Comparison of ENCODE assay signal across 15 cellular contexts in genomic region chr22:39546889-39547586, GRCh38. TPM values are rescaled to one million over a fixed set of nuclear protein-coding genes. Genes with fewer than 3 reads are reported as not detected.
A peak's percentile ranks its signal among the peaks of the same experiment; 100 is the strongest.
DNase-seq lines count a peak whose midpoint lies in the region; ATAC-seq, FAIRE-seq and TF ChIP-seq lines count a peak whose summit lies in the region.
"Had no signal": no experiment of that assay in that cellular context is flagged by ENCODE, and none has a peak within 500 bp of the region (broad histone marks: within the 10 kb centered on the region; RNA-seq: fewer than 3 reads in every experiment).

No MANE protein-coding gene starts in this region.

- H3K27ac ChIP-seq in A549 (no peak overlapping the region), HepG2 (ENCODE audit: extremely low read length, insufficient read depth, low read length) (no peak overlapping the region), ascending aorta (no peak overlapping the region)
- H3K27ac ChIP-seq in CD8-positive, alpha-beta T cell (ENCODE audit: low read depth, low read length) = no peak overlapping the region

- H3K4me1 Mint-ChIP-seq in CD8-positive, alpha-beta T cell (ENCODE audit: low read depth) = peaks cover 14% of the 10 kb centered on the region

- H3K27me3 Mint-ChIP-seq in CD8-positive, alpha-beta T cell (ENCODE audit: low read depth) = peaks cover 43% of the 10 kb centered on the region

- no peak for TF ChIP-seq EP300 in A549 (IDR thresholded peaks at IDR 0.05)
- no peak for TF ChIP-seq EP300 in HepG2 (IDR thresholded peaks at IDR 0.05; ENCODE audit: low read depth in 2 of 2, low read length in 2 of 2)
- no peak for TF ChIP-seq EP300 in HepG2 (CRISPR knock-in tag; IDR thresholded peaks at IDR 0.05; ENCODE audit: borderline replicate concordance)

- no peak overlapping the region for H3K9ac ChIP-seq in HepG2 (ENCODE audit: insufficient read depth, low read depth, low read length)

- no peak overlapping the region for H2AFZ ChIP-seq in HepG2 (ENCODE audit: low read length)

- CTCF ChIA-PET in A549 (lab: Yijun Ruan, JAX) = interaction anchor here (1.2 to 37.2 kb wide), 2 partner anchors 9 to 481 kb away, joined by 3 to 899 read pairs; no protein-coding TSS in a partner anchor
- CTCF ChIA-PET in CD8-positive, alpha-beta T cell (lab: Charles Lee) = no interaction called here
- CTCF ChIA-PET in HepG2 (lab: Yijun Ruan, JAX; ENCODE audit: low intra/inter-chr PET ratio, low total read pairs) = no interaction called here

- no peaks in the 10 kb centered on the region for H3K36me3 Mint-ChIP-seq in CD8-positive, alpha-beta T cell

- no peak for TF ChIP-seq RAD21 in A549 (conservative IDR thresholded peaks at IDR 0.05 in 1 of 2, IDR thresholded peaks at IDR 0.05 in 1 of 2)
- TF ChIP-seq RAD21 in HepG2 (CRISPR knock-in tag; IDR thresholded peaks at IDR 0.05) = no peak

- no peak for DNase-seq in A549 (ENCODE audit: low read depth in 1 of 2, low spot score in 1 of 2)
- peak; percentile 65 for DNase-seq in ELR (ENCODE audit: low read depth)
- DNase-seq in RCC 7860 (ENCODE audit: low spot score) = peak; percentile 36
- DNase-seq in epithelial cell of esophagus (ENCODE audit: low read depth) = peak; percentile 39
- DNase-seq in CD8-positive, alpha-beta T cell = no peak
- DNase-seq in HepG2 (ENCODE audit: low spot score) = no peak
- no peak for DNase-seq in DMS114 treated with DMSO at 0.1 percent for 48 hours (lab: John Stamatoyannopoulos, UW; ENCODE audit: unreplicated experiment)
- no peak for DNase-seq in ascending aorta (ENCODE audit: low spot score in 2 of 2)
- DNase-seq: activated CD4-positive, alpha-beta T cell treated with anti-CD3 and anti-CD28 coated beads for 1 hour; activated T-cell treated with anti-CD3 and anti-CD28 coated beads, Interleukin-2, amount 50 U/mL, for 72 hours; NK-92 treated with Interleukin-12 subunit alpha and Interleukin-12 subunit beta, amount 100 ng/mL, for 24 hours; retina; stimulated activated naive CD8-positive, alpha-beta T cell treated with anti-CD3 and anti-CD28 coated beads, Interleukin-15, Interleukin-2, amounts not matched to agents 100 U/mL and 50 U/mL, for 24 hours had no signal

- BruUV-seq in HepG2 (replicated peaks; lab: Mats Ljungman, UMichigan) = no TSS peak

- POLR2A ChIA-PET in A549 (lab: Yijun Ruan, JAX) = no interaction called here
- POLR2A ChIA-PET in CD8-positive, alpha-beta T cell (lab: Charles Lee) = interaction anchor here (1.2 kb wide), 1 partner anchor 9 kb away, joined by 3 read pairs; no protein-coding TSS in a partner anchor
- POLR2A ChIA-PET in HepG2 (lab: Yijun Ruan, JAX) = no interaction called here

- TF ChIP-seq POLR2A in A549 (IDR thresholded peaks at IDR 0.05; ENCODE audit: low read length) (no peak), HepG2 (IDR thresholded peaks at IDR 0.05; ENCODE audit: insufficient read depth in 1 of 2, low read depth in 2 of 2, low read length in 2 of 2) (no peak)

- intact Hi-C loops in CD8-positive, alpha-beta T cell (cut with DNase I, micrococcal nuclease) = no loop called here
- intact Hi-C loops in HepG2 (cut with micrococcal nuclease; ENCODE audit: unreplicated experiment) = no loop called here
- intact Hi-C loops in ascending aorta (cut with DNase I) = no loop called here

- H3K4me3 ChIP-seq in A549 (no peak overlapping the region), epithelial cell of esophagus (ENCODE audit: low read length) (no peak overlapping the region), HepG2 (replicated peaks in 1 of 3; ENCODE audit: insufficient read depth in 1 of 3, low read depth in 2 of 3, low read length in 3 of 3) (no peak overlapping the region), ascending aorta (no peak overlapping the region)
- no peak overlapping the region for H3K4me3 ChIP-seq in CD8-positive, alpha-beta T cell (ENCODE audit: low read depth, low read length)
- H3K4me3 ChIP-seq: mucosa of descending colon had no signal

- no peaks in the 10 kb centered on the region for H3K79me2 ChIP-seq in HepG2 (ENCODE audit: insufficient read depth, low read length)

- in situ Hi-C loops in HepG2 (cut with HindIII; ENCODE audit: extremely low pct_ligation_motif_present, low pct_unique_long_range_greater_than_20kb) = no loop called here

- 0 out of 2 replicates have a peak, but pooled peaks cover 13% of the 10 kb centered on the region for H4K20me1 ChIP-seq in HepG2 (ENCODE audit: insufficient read depth, low read length)

- WGBS in A549 (ENCODE audit: missing lambda C conversion rate) = 0% methylated on average over 5 of the region's 5 CpGs
- 0% methylated on average over 5 of the region's 5 CpGs for WGBS in HepG2 (ENCODE audit: low lambda C conversion rate)

- TF ChIP-seq CTCF in A549 (IDR thresholded peaks at IDR 0.05) (no peak), epithelial cell of esophagus (IDR thresholded peaks at IDR 0.05; ENCODE audit: insufficient read depth, low read depth, low read length, missing control alignments) (no peak), HepG2 (CRISPR knock-in tag; IDR thresholded peaks at IDR 0.05) (no peak), ascending aorta (IDR thresholded peaks at IDR 0.05) (no peak)
- TF ChIP-seq CTCF in CD8-positive, alpha-beta T cell (IDR thresholded peaks at IDR 0.05) = no peak

- FAIRE-seq in A549 (lab: Jason Lieb, UNC) (no peak), RCC 7860 (lab: Jason Lieb, UNC) (peak; percentile 27), HepG2 (lab: Jason Lieb, UNC) (no peak)
- FAIRE-seq: bronchial epithelial cell had no signal

- H3K9me3 Mint-ChIP-seq in CD8-positive, alpha-beta T cell = peaks cover 2% of the 10 kb centered on the region
- H3K9me3 Mint-ChIP-seq: activated T-cell treated with anti-CD3 and anti-CD28 coated beads, Interleukin-2, amount 50 U/mL, for 72 hours had no signal

- H3K4me1 ChIP-seq in A549 (no peaks in the 10 kb centered on the region), HepG2 (ENCODE audit: insufficient read depth, low read length) (no peaks in the 10 kb centered on the region), ascending aorta (no peaks in the 10 kb centered on the region)
- H3K4me1 ChIP-seq in CD8-positive, alpha-beta T cell (ENCODE audit: insufficient read depth, low read length) = peaks cover 13% of the 10 kb centered on the region

- H3K27me3 ChIP-seq in CD8-positive, alpha-beta T cell (ENCODE audit: insufficient read depth, low read length) = peaks cover 3% of the 10 kb centered on the region
- H3K27me3 ChIP-seq in HepG2 (ENCODE audit: control insufficient read depth in 1 of 2, insufficient read depth in 2 of 2, low read length in 2 of 2) (peaks cover 0 to 13% of the 10 kb centered on the region in 2 experiments; a peak in 3 of 5 replicates), ascending aorta (peaks cover 4% of the 10 kb centered on the region)

- H3K4me2 ChIP-seq in A549 (peak overlapping the region; percentile 23; the same call in 1 of the 3 replicates), HepG2 (ENCODE audit: low read depth, low read length) (no peak overlapping the region)

- no peak overlapping the region for H3K4me3 Mint-ChIP-seq in CD8-positive, alpha-beta T cell
- H3K4me3 Mint-ChIP-seq: activated T-cell treated with anti-CD3 and anti-CD28 coated beads, Interleukin-2, amount 50 U/mL, for 72 hours had no signal

- peak in 1 of 2 experiments; percentile 33; a peak in 1 of 6 replicates for ATAC-seq in A549
- ATAC-seq in CD8-positive, alpha-beta T cell = no peak
- ATAC-seq in HepG2 = no peak
- ATAC-seq: activated T-cell treated with anti-CD3 and anti-CD28 coated beads, Interleukin-2, amount 50 U/mL, for 72 hours; mucosa of descending colon; stimulated activated naive CD8-positive, alpha-beta T cell treated with anti-CD3 and anti-CD28 coated beads, Interleukin-15, Interleukin-2, amounts not matched to agents 100 U/mL and 50 U/mL, for 24 hours had no signal

- no peaks in the 10 kb centered on the region for H3K9me3 ChIP-seq in A549
- H3K9me3 ChIP-seq in CD8-positive, alpha-beta T cell (ENCODE audit: low read length) = no peaks in the 10 kb centered on the region
- H3K9me3 ChIP-seq in HepG2 (ENCODE audit: low read length) = no peaks in the 10 kb centered on the region
- no peaks in the 10 kb centered on the region for H3K9me3 ChIP-seq in ascending aorta
- H3K9me3 ChIP-seq: mucosa of descending colon had no signal

- no peaks in the 10 kb centered on the region for H3K36me3 ChIP-seq in CD8-positive, alpha-beta T cell (ENCODE audit: insufficient read depth, low read length)
- H3K36me3 ChIP-seq in HepG2 (replicated peaks in 1 of 2; ENCODE audit: control insufficient read depth in 1 of 2, insufficient read depth in 2 of 2, low read length in 2 of 2) (no peaks in the 10 kb centered on the region), ascending aorta (no peaks in the 10 kb centered on the region)

- H3K27ac Mint-ChIP-seq in CD8-positive, alpha-beta T cell = no peak overlapping the region
- H3K27ac Mint-ChIP-seq: activated T-cell treated with anti-CD3 and anti-CD28 coated beads, Interleukin-2, amount 50 U/mL, for 72 hours had no signal

RNA-seq across cellular contexts. Expression of gene RPS19BP1, which starts 14.5 kb away (rescaled TPM):
- 47.9 and 51.1 TPM in 2 replicates for polyA plus RNA-seq in A549 (2011; rRNA removed)
- 148 and 162 TPM in 2 replicates for polyA plus RNA-seq in A549 (2012; cell fraction: cytosol; rRNA removed)
- 77.0 and 84.9 TPM in 2 replicates for polyA plus RNA-seq in A549 (2012; cell fraction: nucleus; rRNA removed)
- polyA plus RNA-seq in A549 (2017; fragmentation: RNase III; extraction: RNeasy Plus Mini Kit Qiagen cat#74134 plus additional on column Dnase treatment) = 71.8 to 74.0 TPM (median 72.0 TPM) in 3 replicates
- 8.1 and 8.3 TPM in 2 replicates for polyA minus RNA-seq in A549 (2011; rRNA and poly(A)+ RNA removed)
- 10 to 100 TPM; 69.0 to 70.5 TPM for total RNA-seq in CD8-positive, alpha-beta T cell
- total RNA-seq in HepG2 (2016; rRNA removed; fragmentation: Illumina TruSeq; extraction: Trizol) = 81.3 and 88.2 TPM in 2 replicates
- 128 and 142 TPM in 2 replicates for total RNA-seq in HepG2 (2016; cell fraction: cytosol; rRNA removed; fragmentation: Illumina TruSeq; extraction: Trizol; ENCODE audit: low read depth)
- total RNA-seq in HepG2 (2016; cell fraction: insoluble cytoplasmic fraction; rRNA removed; fragmentation: Illumina TruSeq; extraction: Trizol) = 77.0 and 92.6 TPM in 2 replicates
- 138 and 159 TPM in 2 replicates for total RNA-seq in HepG2 (2016; cell fraction: membrane; rRNA removed; fragmentation: Illumina TruSeq; extraction: Trizol)
- 32.9 and 36.8 TPM in 2 replicates for total RNA-seq in HepG2 (2016; cell fraction: nucleus; rRNA removed; fragmentation: Illumina TruSeq; extraction: Trizol)
- 44.3 and 47.8 TPM in 2 replicates for polyA plus RNA-seq in HepG2 (2011; rRNA removed)
- polyA plus RNA-seq in HepG2 (2011; cell fraction: cytosol; rRNA removed) = 48.9 and 72.7 TPM in 2 replicates
- polyA plus RNA-seq in HepG2 (2011; cell fraction: nucleus; rRNA removed) = 39.6 and 43.4 TPM in 2 replicates
- 22.5 and 32.4 TPM in 2 replicates for polyA plus RNA-seq in HepG2 (2012)
- polyA plus RNA-seq in HepG2 (2016; cell fraction: cytosol; fragmentation: Illumina TruSeq; extraction: Trizol; ENCODE audit: low read depth) = 155 and 179 TPM in 2 replicates
- 84.3 and 101 TPM in 2 replicates for polyA plus RNA-seq in HepG2 (2016; cell fraction: insoluble cytoplasmic fraction; fragmentation: Illumina TruSeq; extraction: Trizol; ENCODE audit: low read depth)
- polyA plus RNA-seq in HepG2 (2016; cell fraction: membrane; fragmentation: Illumina TruSeq; extraction: Trizol; ENCODE audit: low read depth) = 130 and 146 TPM in 2 replicates
- polyA plus RNA-seq in HepG2 (2016; cell fraction: nucleus; fragmentation: Illumina TruSeq; extraction: Trizol; ENCODE audit: insufficient read depth, low read depth) = 72.3 and 78.7 TPM in 2 replicates
- polyA minus RNA-seq in HepG2 (2011; rRNA and poly(A)+ RNA removed; ENCODE audit: low replicate concordance) = 8.8 and 14.5 TPM in 2 replicates
- polyA minus RNA-seq in HepG2 (2011; cell fraction: cytosol; rRNA and poly(A)+ RNA removed) = 7.8 and 8.0 TPM in 2 replicates
- 12.2 and 13.9 TPM in 2 replicates for polyA minus RNA-seq in HepG2 (2011; cell fraction: nucleus; rRNA and poly(A)+ RNA removed)
- 218 TPM for total RNA-seq in ascending aorta

RNA-seq across cellular contexts. Expression of gene CACNA1I, which starts 23.5 kb away (rescaled TPM):
- polyA plus RNA-seq in A549 (2011; rRNA removed) = 0.03 and 0.07 TPM in 2 replicates
- 0.01 and 0.04 TPM in 2 replicates for polyA plus RNA-seq in A549 (2012; cell fraction: cytosol; rRNA removed)
- 0.11 and 0.16 TPM in 2 replicates for polyA plus RNA-seq in A549 (2012; cell fraction: nucleus; rRNA removed)
- polyA plus RNA-seq in A549 (2017; fragmentation: RNase III; extraction: RNeasy Plus Mini Kit Qiagen cat#74134 plus additional on column Dnase treatment) = 0.12 to 0.17 TPM (median 0.13 TPM) in 3 replicates
- polyA minus RNA-seq in A549 (2011; rRNA and poly(A)+ RNA removed) = under 0.01 and 0.17 TPM in 2 replicates
- 1 to 10 TPM; 5.5 to 5.9 TPM for total RNA-seq in CD8-positive, alpha-beta T cell
- total RNA-seq in HepG2 (2016; rRNA removed; fragmentation: Illumina TruSeq; extraction: Trizol) = not detected in 2 replicates
- total RNA-seq in HepG2 (2016; cell fraction: cytosol; rRNA removed; fragmentation: Illumina TruSeq; extraction: Trizol; ENCODE audit: low read depth) = not detected in 2 replicates
- total RNA-seq in HepG2 (2016; cell fraction: insoluble cytoplasmic fraction; rRNA removed; fragmentation: Illumina TruSeq; extraction: Trizol) = not detected in 2 replicates
- total RNA-seq in HepG2 (2016; cell fraction: membrane; rRNA removed; fragmentation: Illumina TruSeq; extraction: Trizol) = not detected in 2 replicates
- total RNA-seq in HepG2 (2016; cell fraction: nucleus; rRNA removed; fragmentation: Illumina TruSeq; extraction: Trizol) = not detected in 2 replicates
- not detected in 2 replicates for polyA plus RNA-seq in HepG2 (2011; rRNA removed)
- not detected in 2 replicates for polyA plus RNA-seq in HepG2 (2011; cell fraction: cytosol; rRNA removed)
- polyA plus RNA-seq in HepG2 (2011; cell fraction: nucleus; rRNA removed) = 0.02 TPM in 2 replicates
- polyA plus RNA-seq in HepG2 (2012) = 0.03 TPM in 1 of 2 replicates, not detected in the other
- not detected in 2 replicates for polyA plus RNA-seq in HepG2 (2016; cell fraction: cytosol; fragmentation: Illumina TruSeq; extraction: Trizol; ENCODE audit: low read depth)
- polyA plus RNA-seq in HepG2 (2016; cell fraction: insoluble cytoplasmic fraction; fragmentation: Illumina TruSeq; extraction: Trizol; ENCODE audit: low read depth) = not detected in 2 replicates
- polyA plus RNA-seq in HepG2 (2016; cell fraction: membrane; fragmentation: Illumina TruSeq; extraction: Trizol; ENCODE audit: low read depth) = not detected in 2 replicates
- not detected in 2 replicates for polyA plus RNA-seq in HepG2 (2016; cell fraction: nucleus; fragmentation: Illumina TruSeq; extraction: Trizol; ENCODE audit: insufficient read depth, low read depth)
- polyA minus RNA-seq in HepG2 (2011; rRNA and poly(A)+ RNA removed; ENCODE audit: low replicate concordance) = 0.04 and 0.05 TPM in 2 replicates
- polyA minus RNA-seq in HepG2 (2011; cell fraction: cytosol; rRNA and poly(A)+ RNA removed) = not detected in 2 replicates
- polyA minus RNA-seq in HepG2 (2011; cell fraction: nucleus; rRNA and poly(A)+ RNA removed) = not detected in 2 replicates
- total RNA-seq in ascending aorta = not detected
- total RNA-seq: bronchial epithelial cell had no signal

RNA-seq across cellular contexts. Expression of gene ATF4, which starts 26.7 kb away (rescaled TPM):
- polyA plus RNA-seq in A549 (2011; rRNA removed) (557 and 593 TPM in 2 replicates), A549 (2017; fragmentation: RNase III; extraction: RNeasy Plus Mini Kit Qiagen cat#74134 plus additional on column Dnase treatment) (242 to 249 TPM (median 242 TPM) in 3 replicates), HepG2 (2011; rRNA removed) (1,157 and 1,297 TPM in 2 replicates)
- polyA plus RNA-seq in A549 (2012; cell fraction: cytosol; rRNA removed) = 431 and 472 TPM in 2 replicates
- polyA plus RNA-seq in A549 (2012; cell fraction: nucleus; rRNA removed) = 207 and 345 TPM in 2 replicates
- polyA minus RNA-seq in A549 (2011; rRNA and poly(A)+ RNA removed) = 170 and 220 TPM in 2 replicates
- total RNA-seq in CD8-positive, alpha-beta T cell = 100 to 1,000 TPM; 327 to 329 TPM
- total RNA-seq in HepG2 (2016; rRNA removed; fragmentation: Illumina TruSeq; extraction: Trizol) (442 and 486 TPM in 2 replicates), ascending aorta (173 TPM)
- total RNA-seq in HepG2 (2016; cell fraction: cytosol; rRNA removed; fragmentation: Illumina TruSeq; extraction: Trizol; ENCODE audit: low read depth) = 489 and 519 TPM in 2 replicates
- 409 and 471 TPM in 2 replicates for total RNA-seq in HepG2 (2016; cell fraction: insoluble cytoplasmic fraction; rRNA removed; fragmentation: Illumina TruSeq; extraction: Trizol)
- 1,028 and 1,060 TPM in 2 replicates for total RNA-seq in HepG2 (2016; cell fraction: membrane; rRNA removed; fragmentation: Illumina TruSeq; extraction: Trizol)
- total RNA-seq in HepG2 (2016; cell fraction: nucleus; rRNA removed; fragmentation: Illumina TruSeq; extraction: Trizol) = 286 and 328 TPM in 2 replicates
- polyA plus RNA-seq in HepG2 (2011; cell fraction: cytosol; rRNA removed) = 1,218 and 1,254 TPM in 2 replicates
- 1,279 and 1,395 TPM in 2 replicates for polyA plus RNA-seq in HepG2 (2011; cell fraction: nucleus; rRNA removed)
- 465 and 610 TPM in 2 replicates for polyA plus RNA-seq in HepG2 (2012)
- 745 and 811 TPM in 2 replicates for polyA plus RNA-seq in HepG2 (2016; cell fraction: cytosol; fragmentation: Illumina TruSeq; extraction: Trizol; ENCODE audit: low read depth)
- polyA plus RNA-seq in HepG2 (2016; cell fraction: insoluble cytoplasmic fraction; fragmentation: Illumina TruSeq; extraction: Trizol; ENCODE audit: low read depth) = 563 and 623 TPM in 2 replicates
- 1,265 and 1,282 TPM in 2 replicates for polyA plus RNA-seq in HepG2 (2016; cell fraction: membrane; fragmentation: Illumina TruSeq; extraction: Trizol; ENCODE audit: low read depth)
- 710 and 725 TPM in 2 replicates for polyA plus RNA-seq in HepG2 (2016; cell fraction: nucleus; fragmentation: Illumina TruSeq; extraction: Trizol; ENCODE audit: insufficient read depth, low read depth)
- polyA minus RNA-seq in HepG2 (2011; rRNA and poly(A)+ RNA removed; ENCODE audit: low replicate concordance) = 242 and 314 TPM in 2 replicates
- 175 and 193 TPM in 2 replicates for polyA minus RNA-seq in HepG2 (2011; cell fraction: cytosol; rRNA and poly(A)+ RNA removed)
- polyA minus RNA-seq in HepG2 (2011; cell fraction: nucleus; rRNA and poly(A)+ RNA removed) = 213 and 242 TPM in 2 replicates

RNA-seq across cellular contexts. Expression of gene MIEF1, which starts 44.9 kb away (rescaled TPM):
- polyA plus RNA-seq in A549 (2011; rRNA removed) (19.8 and 20.5 TPM in 2 replicates), A549 (2017; fragmentation: RNase III; extraction: RNeasy Plus Mini Kit Qiagen cat#74134 plus additional on column Dnase treatment) (18.8 to 19.9 TPM (median 19.3 TPM) in 3 replicates), HepG2 (2011; rRNA removed) (21.7 and 22.3 TPM in 2 replicates)
- 13.3 and 16.3 TPM in 2 replicates for polyA plus RNA-seq in A549 (2012; cell fraction: cytosol; rRNA removed)
- 14.2 and 14.7 TPM in 2 replicates for polyA plus RNA-seq in A549 (2012; cell fraction: nucleus; rRNA removed)
- polyA minus RNA-seq in A549 (2011; rRNA and poly(A)+ RNA removed) = 26.4 TPM in 2 replicates
- 10 to 100 TPM; 24.8 to 25.3 TPM for total RNA-seq in CD8-positive, alpha-beta T cell
- total RNA-seq in HepG2 (2016; rRNA removed; fragmentation: Illumina TruSeq; extraction: Trizol) (34.8 and 41.4 TPM in 2 replicates), ascending aorta (22.5 TPM)
- total RNA-seq in HepG2 (2016; cell fraction: cytosol; rRNA removed; fragmentation: Illumina TruSeq; extraction: Trizol; ENCODE audit: low read depth) = 5.5 and 6.5 TPM in 2 replicates
- 33.7 and 36.8 TPM in 2 replicates for total RNA-seq in HepG2 (2016; cell fraction: insoluble cytoplasmic fraction; rRNA removed; fragmentation: Illumina TruSeq; extraction: Trizol)
- 22.9 and 23.9 TPM in 2 replicates for total RNA-seq in HepG2 (2016; cell fraction: membrane; rRNA removed; fragmentation: Illumina TruSeq; extraction: Trizol)
- total RNA-seq in HepG2 (2016; cell fraction: nucleus; rRNA removed; fragmentation: Illumina TruSeq; extraction: Trizol) = 26.2 and 27.8 TPM in 2 replicates
- 19.7 and 20.6 TPM in 2 replicates for polyA plus RNA-seq in HepG2 (2011; cell fraction: cytosol; rRNA removed)
- polyA plus RNA-seq in HepG2 (2011; cell fraction: nucleus; rRNA removed) = 24.5 and 25.2 TPM in 2 replicates
- polyA plus RNA-seq in HepG2 (2012) = 28.6 and 29.6 TPM in 2 replicates
- 2.6 and 3.1 TPM in 2 replicates for polyA plus RNA-seq in HepG2 (2016; cell fraction: cytosol; fragmentation: Illumina TruSeq; extraction: Trizol; ENCODE audit: low read depth)
- 31.2 and 35.5 TPM in 2 replicates for polyA plus RNA-seq in HepG2 (2016; cell fraction: insoluble cytoplasmic fraction; fragmentation: Illumina TruSeq; extraction: Trizol; ENCODE audit: low read depth)
- polyA plus RNA-seq in HepG2 (2016; cell fraction: membrane; fragmentation: Illumina TruSeq; extraction: Trizol; ENCODE audit: low read depth) = 11.4 and 11.8 TPM in 2 replicates
- 32.6 and 32.8 TPM in 2 replicates for polyA plus RNA-seq in HepG2 (2016; cell fraction: nucleus; fragmentation: Illumina TruSeq; extraction: Trizol; ENCODE audit: insufficient read depth, low read depth)
- 36.4 and 63.8 TPM in 2 replicates for polyA minus RNA-seq in HepG2 (2011; rRNA and poly(A)+ RNA removed; ENCODE audit: low replicate concordance)
- polyA minus RNA-seq in HepG2 (2011; cell fraction: cytosol; rRNA and poly(A)+ RNA removed) = 19.3 and 21.8 TPM in 2 replicates
- 27.2 and 33.9 TPM in 2 replicates for polyA minus RNA-seq in HepG2 (2011; cell fraction: nucleus; rRNA and poly(A)+ RNA removed)

Comparison
In these comparisons a context has a peak if more than half of its experiments do, and no peak if none do; other contexts are left out.
1. DNase-seq: peak in ELR (single experiment), RCC 7860 (single experiment) and epithelial cell of esophagus (single experiment); none in A549 (0 of 2), CD8-positive, alpha-beta T cell (0 of 7), HepG2 (single experiment), DMS114 treated with DMSO at 0.1 percent for 48 hours (single experiment) and ascending aorta (0 of 2).